In genomic region chr14:95097385-95097784, GRCh38 we compare ENCODE assay signal across 31 cellular contexts. TPM values are rescaled to one million over a fixed set of nuclear protein-coding genes. Genes with fewer than 3 reads are reported as not detected.
DNase-seq lines count a peak whose midpoint lies in the region; ATAC-seq and TF ChIP-seq lines count a peak whose summit lies in the region.
"Had no signal": no experiment of that assay in that cellular context is flagged by ENCODE, and none has a peak within 500 bp of the region (broad histone marks: within the 10 kb centered on the region; RNA-seq: fewer than 3 reads in every experiment).

No MANE protein-coding gene starts in this region.

- TF ChIP-seq POLR2A in esophagus squamous epithelium (IDR thresholded peaks at IDR 0.05), result no peak

- H3K36me3 ChIP-seq in esophagus squamous epithelium (peaks cover 3 to 79% (median 17%) of the 10 kb centered on the region in 3 donors), left lung (peaks cover 0 to 84% of the 10 kb centered on the region in 2 donors)

- H3K9me3 Mint-ChIP-seq in activated CD8-positive, alpha-beta T cell treated with anti-CD3 and anti-CD28 coated beads for 36 hours, result no peaks in the 10 kb centered on the region
- H3K9me3 Mint-ChIP-seq in activated CD8-positive, alpha-beta T cell treated with anti-CD3 and anti-CD28 coated beads, Interleukin-2, amount 10 ng/mL, durations not matched to agents 7 days and 5 days (ENCODE audit: insufficient read depth), result no peaks in the 10 kb centered on the region
- H3K9me3 Mint-ChIP-seq: activated naive CD8-positive, alpha-beta T cell treated with anti-CD3 and anti-CD28 coated beads, Interleukin-2, amount 10 ng/mL, durations not matched to agents 7 days and 5 days; brain; endodermal cell had no signal

- ATAC-seq in activated CD8-positive, alpha-beta T cell treated with anti-CD3 and anti-CD28 coated beads for 36 hours, result no peak
- no peak for ATAC-seq in activated CD8-positive, alpha-beta T cell treated with anti-CD3 and anti-CD28 coated beads, Interleukin-2, amount 10 ng/mL, durations not matched to agents 7 days and 5 days
- peak; percentile 75 for ATAC-seq in sciatic nerve
- ATAC-seq in left lung, result no peak
- ATAC-seq: lower lobe of right lung had no signal

- no peak for DNase-seq in activated CD8-positive, alpha-beta T cell treated with anti-CD3 and anti-CD28 coated beads for 36 hours
- no peak for DNase-seq in activated CD8-positive, alpha-beta T cell treated with anti-CD3 and anti-CD28 coated beads, Interleukin-2, amount 10 ng/mL, durations not matched to agents 7 days and 5 days
- DNase-seq in OCI-M1 (lab: John Stamatoyannopoulos, UW), result peak; percentile 25
- DNase-seq in fibroblast of peridontal ligament (ENCODE audit: extremely low read depth), result peak; percentile 63
- no peak for DNase-seq in sciatic nerve (ENCODE audit: low spot score)
- DNase-seq in esophagus squamous epithelium (lab: John Stamatoyannopoulos, UW), result no peak
- no peak for DNase-seq in RPMI8226
- DNase-seq in left lung, result no peak
- DNase-seq: activated CD4-positive, alpha-beta T cell treated with anti-CD3 and anti-CD28 coated beads, Interleukin-2, amount 50 U/mL, for 1 hour; activated CD8-positive, alpha-beta memory T cell treated with anti-CD3 and anti-CD28 coated beads, Interleukin-2, amount 50 U/mL, for 4 hours; activated effector memory CD4-positive, alpha-beta T cell treated with Interleukin-2 at 50 U/mL for 16 hours; activated naive CD8-positive, alpha-beta T cell treated with anti-CD3 and anti-CD28 coated beads, Interleukin-2, amount 10 ng/mL, durations not matched to agents 7 days and 5 days; endodermal cell; HCEC 1CT; KBM-7; lower lobe of right lung; MM.1S; NCI-H1417 treated with DMSO at 0.1 percent for 48 hours; NCI-H2171; NCI-H524 treated with DMSO at 0.1 percent for 48 hours; SK-N-SH; stimulated activated CD4-positive, alpha-beta T cell treated with anti-CD3 and anti-CD28 coated beads, Interleukin-4, amount 100 ng/mL, for 1 hour; stimulated activated naive CD4-positive, alpha-beta T cell treated with Interleukin-2 at 50 U/mL for 16 hours; T-helper 2 cell; tibial artery had no signal

- intact Hi-C loops in activated CD8-positive, alpha-beta T cell treated with anti-CD3 and anti-CD28 coated beads for 36 hours (cut with micrococcal nuclease), result loop anchor here (10.0 kb wide), 1 partner anchor 403 kb away; no protein-coding TSS in a partner anchor
- intact Hi-C loops in sciatic nerve (cut with DNase I), result no loop called here
- intact Hi-C loops in esophagus squamous epithelium (cut with DNase I), result loop anchor here (5.0 kb wide), 1 partner anchor 405 kb away; no protein-coding TSS in a partner anchor
- intact Hi-C loops in left lung (cut with DNase I), result no loop called here

- H3K4me3 ChIP-seq in esophagus squamous epithelium (no peak overlapping the region), left lung (no peak overlapping the region)
- H3K4me3 ChIP-seq: BLaER1 treated with 17β-estradiol and CSF1 and Interleukin-3, amounts not matched to agents 10 nM and 100 nM; coronary artery; hepatocyte; lower lobe of right lung; tibial artery had no signal

- H3K4me3 Mint-ChIP-seq in activated CD8-positive, alpha-beta T cell treated with anti-CD3 and anti-CD28 coated beads for 36 hours, result no peak overlapping the region
- H3K4me3 Mint-ChIP-seq in activated CD8-positive, alpha-beta T cell treated with anti-CD3 and anti-CD28 coated beads, Interleukin-2, amount 10 ng/mL, durations not matched to agents 7 days and 5 days, result no peak overlapping the region
- H3K4me3 Mint-ChIP-seq: activated naive CD8-positive, alpha-beta T cell treated with anti-CD3 and anti-CD28 coated beads, Interleukin-2, amount 10 ng/mL, durations not matched to agents 7 days and 5 days; endodermal cell had no signal

- no peak overlapping the region for H3K27ac ChIP-seq in esophagus squamous epithelium
- H3K27ac ChIP-seq in left lung, result no peak overlapping the region
- H3K27ac ChIP-seq: BLaER1 treated with 17β-estradiol and CSF1 and Interleukin-3, amounts not matched to agents 10 nM and 100 nM; coronary artery; hepatocyte; lower lobe of right lung; neutrophil; tibial artery; VCaP had no signal

- no peaks in the 10 kb centered on the region for H3K9me3 ChIP-seq in esophagus squamous epithelium
- no peaks in the 10 kb centered on the region for H3K9me3 ChIP-seq in left lung
- H3K9me3 ChIP-seq: BLaER1 treated with 17β-estradiol and CSF1 and Interleukin-3, amounts not matched to agents 10 nM and 100 nM; lower lobe of right lung; neutrophil; SK-N-SH; tibial artery had no signal

- peak overlapping the region; percentile 36 for H3K27ac Mint-ChIP-seq in activated CD8-positive, alpha-beta T cell treated with anti-CD3 and anti-CD28 coated beads for 36 hours
- no peak overlapping the region for H3K27ac Mint-ChIP-seq in activated CD8-positive, alpha-beta T cell treated with anti-CD3 and anti-CD28 coated beads, Interleukin-2, amount 10 ng/mL, durations not matched to agents 7 days and 5 days
- H3K27ac Mint-ChIP-seq: activated naive CD8-positive, alpha-beta T cell treated with anti-CD3 and anti-CD28 coated beads, Interleukin-2, amount 10 ng/mL, durations not matched to agents 7 days and 5 days; endodermal cell had no signal

- H3K27me3 ChIP-seq in esophagus squamous epithelium (no peaks in the 10 kb centered on the region), left lung (no peaks in the 10 kb centered on the region)
- H3K27me3 ChIP-seq: BLaER1 treated with 17β-estradiol and CSF1 and Interleukin-3, amounts not matched to agents 10 nM and 100 nM; hepatocyte; neutrophil; tibial artery had no signal

- WGBS in esophagus squamous epithelium, 2 donors, result 63 to 74% methylated on average over 2 of the region's 2 CpGs

- H3K4me1 ChIP-seq in esophagus squamous epithelium (peaks cover 0 to 40% (median 4%) of the 10 kb centered on the region in 3 donors), left lung (peaks cover 0 to 33% of the 10 kb centered on the region in 2 donors)

- H3K27me3 Mint-ChIP-seq in activated CD8-positive, alpha-beta T cell treated with anti-CD3 and anti-CD28 coated beads for 36 hours, result no peaks in the 10 kb centered on the region
- H3K27me3 Mint-ChIP-seq in activated CD8-positive, alpha-beta T cell treated with anti-CD3 and anti-CD28 coated beads, Interleukin-2, amount 10 ng/mL, durations not matched to agents 7 days and 5 days (ENCODE audit: low read depth), result no peaks in the 10 kb centered on the region
- H3K27me3 Mint-ChIP-seq: activated naive CD8-positive, alpha-beta T cell treated with anti-CD3 and anti-CD28 coated beads, Interleukin-2, amount 10 ng/mL, durations not matched to agents 7 days and 5 days; brain had no signal

- peaks cover 13% of the 10 kb centered on the region for H3K4me1 Mint-ChIP-seq in activated CD8-positive, alpha-beta T cell treated with anti-CD3 and anti-CD28 coated beads for 36 hours (ENCODE audit: low read depth)
- H3K4me1 Mint-ChIP-seq in activated CD8-positive, alpha-beta T cell treated with anti-CD3 and anti-CD28 coated beads, Interleukin-2, amount 10 ng/mL, durations not matched to agents 7 days and 5 days (ENCODE audit: low read depth), result peaks cover 11% of the 10 kb centered on the region
- H3K4me1 Mint-ChIP-seq: endodermal cell had no signal

- peaks cover 31% of the 10 kb centered on the region for H3K36me3 Mint-ChIP-seq in activated CD8-positive, alpha-beta T cell treated with anti-CD3 and anti-CD28 coated beads for 36 hours (ENCODE audit: low read depth)
- H3K36me3 Mint-ChIP-seq in activated CD8-positive, alpha-beta T cell treated with anti-CD3 and anti-CD28 coated beads, Interleukin-2, amount 10 ng/mL, durations not matched to agents 7 days and 5 days (ENCODE audit: low read depth), result peaks cover 46% of the 10 kb centered on the region

- POLR2A ChIA-PET in activated CD8-positive, alpha-beta T cell treated with anti-CD3 and anti-CD28 coated beads for 36 hours (lab: Charles Lee), result no interaction called here
- POLR2A ChIA-PET in activated CD8-positive, alpha-beta T cell treated with anti-CD3 and anti-CD28 coated beads, Interleukin-2, amount 10 ng/mL, durations not matched to agents 7 days and 5 days (lab: Charles Lee), result no interaction called here

- CTCF ChIA-PET in activated CD8-positive, alpha-beta T cell treated with anti-CD3 and anti-CD28 coated beads for 36 hours (lab: Charles Lee), result interaction anchor here (1.0 to 1.6 kb wide), 3 partner anchors 20 to 408 kb away, joined by 3 to 4 read pairs (median 4); no protein-coding TSS in a partner anchor
- CTCF ChIA-PET in activated CD8-positive, alpha-beta T cell treated with anti-CD3 and anti-CD28 coated beads, Interleukin-2, amount 10 ng/mL, durations not matched to agents 7 days and 5 days (lab: Charles Lee), result interaction anchor here (1.0 kb wide), 1 partner anchor 8 kb away, joined by 3 read pairs; no protein-coding TSS in a partner anchor

- no peak for TF ChIP-seq CTCF in activated CD8-positive, alpha-beta T cell treated with anti-CD3 and anti-CD28 coated beads for 36 hours (IDR thresholded peaks at IDR 0.05)
- TF ChIP-seq CTCF in esophagus squamous epithelium (IDR thresholded peaks at IDR 0.05) (no peak), left lung (IDR thresholded peaks at IDR 0.05) (no peak)

RNA-seq across cellular contexts. Expression of gene DICER1, which starts 59.9 kb away (rescaled TPM):
- total RNA-seq in activated CD8-positive, alpha-beta T cell treated with anti-CD3 and anti-CD28 coated beads for 36 hours, result 10 to 100 TPM; 45.3 to 50.3 TPM
- total RNA-seq in activated CD8-positive, alpha-beta T cell treated with anti-CD3 and anti-CD28 coated beads, Interleukin-2, amount 10 ng/mL, durations not matched to agents 7 days and 5 days, result 10 to 100 TPM; 57.5 to 59.7 TPM
- total RNA-seq in sciatic nerve (92.0 TPM), esophagus squamous epithelium (10 to 100 TPM; 39.4 to 79.7 (median 55.7) TPM), left lung (10 to 100 TPM; 50.3 to 76.9 TPM)

Comparison
In these comparisons a context has a peak if more than half of its experiments do, and no peak if none do; other contexts are left out.
1. DNase-seq: peak in OCI-M1 (single experiment) and fibroblast of peridontal ligament (single experiment); none in activated CD8-positive, alpha-beta T cell treated with anti-CD3 and anti-CD28 coated beads for 36 hours (single experiment), activated CD8-positive, alpha-beta T cell treated with anti-CD3 and anti-CD28 coated beads, Interleukin-2, amount 10 ng/mL, durations not matched to agents 7 days and 5 days (single experiment), sciatic nerve (single experiment), esophagus squamous epithelium (single experiment), RPMI8226 (single experiment) and left lung (0 of 2).
2. intact Hi-C loops: an anchor here in activated CD8-positive, alpha-beta T cell treated with anti-CD3 and anti-CD28 coated beads for 36 hours (10.0 kb wide) and esophagus squamous epithelium (5.0 kb wide); none called in sciatic nerve and left lung.